ENCODE assay signal across 8 cellular contexts in genomic region chr1:213987422-213987875, GRCh38. TPM values are rescaled to one million over a fixed set of nuclear protein-coding genes. Genes with fewer than 3 reads are reported as not detected.
DNase-seq lines count a peak whose midpoint lies in the region; ATAC-seq and TF ChIP-seq lines count a peak whose summit lies in the region.

No MANE protein-coding gene starts in this region.

- H2AFZ ChIP-seq in hepatocyte, result peak overlapping the region; percentile 16

- no peak for TF ChIP-seq POLR2A in spleen (IDR thresholded peaks at IDR 0.05)

- H3K9me3 ChIP-seq in hepatocyte (ENCODE audit: low read depth) (no peaks in the 10 kb centered on the region), spleen (no peaks in the 10 kb centered on the region)

- H3K27me3 ChIP-seq in hepatocyte (peaks cover 47% of the 10 kb centered on the region), spleen (replicated peaks in 1 of 7) (peaks cover 0 to 97% (median 75%) of the 10 kb centered on the region in 7 donors)

- DNase-seq in activated naive CD4-positive, alpha-beta T cell treated with anti-CD3 and anti-CD28 coated beads for 36 hours, result no peak
- DNase-seq in activated naive CD4-positive, alpha-beta T cell treated with anti-CD3 and anti-CD28 coated beads, Interleukin-2, amount 50 U/mL, for 16 hours, result no peak
- DNase-seq in hepatocyte (ENCODE audit: low spot score) (peak; percentile 76), spleen (peak; percentile 75), EL (no peak), T-helper 9 cell (no peak)

- no peaks in the 10 kb centered on the region for H4K20me1 ChIP-seq in hepatocyte (ENCODE audit: insufficient read depth, poor library complexity, severe bottlenecking)

- H3K27ac ChIP-seq in hepatocyte, result peak overlapping the region; percentile 88
- H3K27ac ChIP-seq in spleen, result peak overlapping the region; percentile 53 to 92 (median 82)

- CTCF ChIA-PET in activated naive CD4-positive, alpha-beta T cell treated with anti-CD3 and anti-CD28 coated beads for 36 hours (lab: Charles Lee), result interaction anchor here (0.5 to 0.6 kb wide), 3 partner anchors 54 to 1899 kb away, joined by 3 to 5 read pairs (median 3); no protein-coding TSS in a partner anchor

- H3K27ac Mint-ChIP-seq in activated naive CD4-positive, alpha-beta T cell treated with anti-CD3 and anti-CD28 coated beads for 36 hours, result no peak overlapping the region
- H3K27ac Mint-ChIP-seq in activated T-helper 17 cell treated with anti-CD3 and anti-CD28 coated beads, Interleukin-2, amount 50 U/mL, for 72 hours, result peak overlapping the region; percentile 11

- ATAC-seq in HG03354 (IDR thresholded peaks at IDR 0.05; ENCODE audit: poor library complexity, severe bottlenecking, unreplicated experiment), result peak; percentile 41
- ATAC-seq in activated T-helper 17 cell treated with anti-CD3 and anti-CD28 coated beads, Interleukin-2, amount 50 U/mL, for 72 hours (replicated peaks), result peak; percentile 23

- H3K9me3 Mint-ChIP-seq in activated naive CD4-positive, alpha-beta T cell treated with anti-CD3 and anti-CD28 coated beads for 36 hours, result no peaks in the 10 kb centered on the region
- no peaks in the 10 kb centered on the region for H3K9me3 Mint-ChIP-seq in activated T-helper 17 cell treated with anti-CD3 and anti-CD28 coated beads, Interleukin-2, amount 50 U/mL, for 72 hours

- H3K4me1 Mint-ChIP-seq in activated naive CD4-positive, alpha-beta T cell treated with anti-CD3 and anti-CD28 coated beads for 36 hours (ENCODE audit: low read depth), result peaks cover 44% of the 10 kb centered on the region
- H3K4me1 Mint-ChIP-seq in activated T-helper 17 cell treated with anti-CD3 and anti-CD28 coated beads, Interleukin-2, amount 50 U/mL, for 72 hours, result peaks cover 15% of the 10 kb centered on the region

- H3K36me3 ChIP-seq in hepatocyte (replicated peaks; ENCODE audit: insufficient read depth, low read depth) (no peaks in the 10 kb centered on the region), spleen (no peaks in the 10 kb centered on the region)

- intact Hi-C loops in activated naive CD4-positive, alpha-beta T cell treated with anti-CD3 and anti-CD28 coated beads for 36 hours (cut with micrococcal nuclease), result loop anchor here (2.0 to 10.0 kb wide), 9 partner anchors 135 to 1580 kb away; partner anchors contain the start of genes CENPF, KCTD3 and SMYD2
- intact Hi-C loops in spleen (cut with DNase I; ENCODE audit: low total_unique reads), result no loop called here

- peaks cover 79% of the 10 kb centered on the region for H3K27me3 Mint-ChIP-seq in activated naive CD4-positive, alpha-beta T cell treated with anti-CD3 and anti-CD28 coated beads for 36 hours (ENCODE audit: low read depth)
- H3K27me3 Mint-ChIP-seq in activated T-helper 17 cell treated with anti-CD3 and anti-CD28 coated beads, Interleukin-2, amount 50 U/mL, for 72 hours, result peaks cover 66% of the 10 kb centered on the region

- no peaks in the 10 kb centered on the region for H3K36me3 Mint-ChIP-seq in activated naive CD4-positive, alpha-beta T cell treated with anti-CD3 and anti-CD28 coated beads for 36 hours (ENCODE audit: low read depth)
- peaks cover 8% of the 10 kb centered on the region for H3K36me3 Mint-ChIP-seq in activated T-helper 17 cell treated with anti-CD3 and anti-CD28 coated beads, Interleukin-2, amount 50 U/mL, for 72 hours (ENCODE audit: low read depth)

- peaks cover 3% of the 10 kb centered on the region for H3K79me2 ChIP-seq in hepatocyte

- H3K4me2 ChIP-seq in hepatocyte, result peak overlapping the region; percentile 95

- H3K4me1 ChIP-seq in hepatocyte (ENCODE audit: insufficient read depth) (peaks cover 33% of the 10 kb centered on the region), spleen (peaks cover 0 to 63% (median 14%) of the 10 kb centered on the region in 6 donors)

- TF ChIP-seq CTCF in hepatocyte (IDR thresholded peaks at IDR 0.05; ENCODE audit: poor library complexity) (no peak), spleen (IDR thresholded peaks at IDR 0.05 in 8 of 11, conservative IDR thresholded peaks at IDR 0.05 in 3 of 11) (no peak)

- H3K9me2 ChIP-seq in hepatocyte (replicated peaks; ENCODE audit: insufficient read depth), result no peaks in the 10 kb centered on the region

- H3K4me3 ChIP-seq in hepatocyte (peak overlapping the region; percentile 11), spleen (peak overlapping the region; percentile 37 to 71 (median 44))

- 1% methylated on average over 21 of the region's 32 CpGs for WGBS in hepatocyte (ENCODE audit: low lambda C conversion rate, missing lambda C conversion rate)
- WGBS in spleen, 5 donors, result 1 to 5% (median 4%) methylated on average over 29 to 32 of the region's 32 CpGs

- peak overlapping the region; percentile 83 for H3K4me3 Mint-ChIP-seq in activated naive CD4-positive, alpha-beta T cell treated with anti-CD3 and anti-CD28 coated beads for 36 hours
- H3K4me3 Mint-ChIP-seq in activated T-helper 17 cell treated with anti-CD3 and anti-CD28 coated beads, Interleukin-2, amount 50 U/mL, for 72 hours, result peak overlapping the region; percentile 74

RNA-seq across cellular contexts. Expression of gene PROX1, which starts 0.3 kb away (rescaled TPM):
- total RNA-seq in activated naive CD4-positive, alpha-beta T cell treated with anti-CD3 and anti-CD28 coated beads for 36 hours, result under 1 TPM; 0.10 to 0.12 TPM
- total RNA-seq in activated T-helper 17 cell treated with anti-CD3 and anti-CD28 coated beads, Interleukin-2, amount 50 U/mL, for 72 hours, result under 1 TPM; 0.08 to 0.11 TPM
- 15.7 and 18.7 TPM in 2 replicates for total RNA-seq in hepatocyte
- polyA plus RNA-seq in hepatocyte, result 4.8 and 6.7 TPM in 2 replicates
- total RNA-seq in spleen, result 100 to 1,000 TPM in 2 of 7 donors, 10 to 100 TPM in 5; 31.1 to 114 (median 66.4) TPM
- polyA plus RNA-seq in spleen, result 1 to 10 TPM in 2 of 3 donors, under 1 TPM in 1; 0.70 to 3.4 (median 1.2) TPM

Comparison
In these comparisons a context has a peak if more than half of its experiments do, and no peak if none do; other contexts are left out.
1. DNase-seq: peak in hepatocyte (single experiment) and spleen (single experiment); none in activated naive CD4-positive, alpha-beta T cell treated with anti-CD3 and anti-CD28 coated beads for 36 hours (single experiment), activated naive CD4-positive, alpha-beta T cell treated with anti-CD3 and anti-CD28 coated beads, Interleukin-2, amount 50 U/mL, for 16 hours (single experiment), EL (single experiment) and T-helper 9 cell (single experiment).
2. RNA of gene PROX1, which starts 0.3 kb away (total RNA-seq): 31.1 to 114 TPM in spleen and 15.7 to 18.7 TPM in hepatocyte; 0.10 to 0.12 TPM in activated naive CD4-positive, alpha-beta T cell treated with anti-CD3 and anti-CD28 coated beads for 36 hours and 0.08 to 0.11 TPM in activated T-helper 17 cell treated with anti-CD3 and anti-CD28 coated beads, Interleukin-2, amount 50 U/mL, for 72 hours; every median in the first group is over 10 times any median in the second.